Comparison of ENCODE assay signal across 19 cellular contexts in the genomic region with DNA sequence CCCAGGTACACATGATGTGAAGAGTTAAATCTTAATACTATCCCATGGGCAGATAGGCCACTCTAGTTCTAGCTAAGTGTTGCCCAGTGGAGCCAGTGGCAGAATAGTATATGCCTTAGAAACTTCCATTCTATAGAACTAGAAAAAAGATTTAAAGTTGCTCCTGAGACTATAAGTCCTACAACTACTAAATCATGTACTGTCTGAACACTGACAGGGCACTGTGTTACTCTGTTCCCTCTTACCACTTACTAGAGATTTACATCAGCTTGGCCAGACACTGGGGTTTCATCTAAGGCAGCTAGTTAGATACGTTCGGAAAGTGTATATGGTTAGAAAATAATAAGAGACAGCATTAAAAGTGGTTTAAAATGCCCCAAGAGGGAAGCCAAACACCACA.
"Had no signal": no experiment of that assay in that cellular context is flagged by ENCODE, and none has a peak within 500 bp of the region (broad histone marks: within the 10 kb centered on the region; RNA-seq: fewer than 3 reads in every experiment).

No MANE protein-coding gene starts in this region.

- H3K9me3 Mint-ChIP-seq: activated CD4-positive, alpha-beta memory T cell treated with anti-CD3 and anti-CD28 coated beads, Interleukin-2, amount 10 ng/mL, durations not matched to agents 7 days and 5 days; activated naive CD4-positive, alpha-beta T cell treated with anti-CD3 and anti-CD28 coated beads, Interleukin-2, amount 10 ng/mL, durations not matched to agents 7 days and 5 days; activated T-cell treated with anti-CD3 and anti-CD28 coated beads, Interleukin-2, amount 50 U/mL, for 24 hours; neural progenitor cell had no signal

- H3K4me1 Mint-ChIP-seq: activated CD4-positive, alpha-beta memory T cell treated with anti-CD3 and anti-CD28 coated beads, Interleukin-2, amount 10 ng/mL, durations not matched to agents 7 days and 5 days; activated naive CD4-positive, alpha-beta T cell treated with anti-CD3 and anti-CD28 coated beads, Interleukin-2, amount 10 ng/mL, durations not matched to agents 7 days and 5 days; immature natural killer cell; neural progenitor cell had no signal

- H3K4me1 ChIP-seq: lower lobe of right lung, neural progenitor cell, parathyroid adenoma had no signal

- H3K36me3 Mint-ChIP-seq: activated naive CD4-positive, alpha-beta T cell treated with anti-CD3 and anti-CD28 coated beads, Interleukin-2, amount 10 ng/mL, durations not matched to agents 7 days and 5 days; immature natural killer cell; neural progenitor cell had no signal

- H3K36me3 ChIP-seq: esophagus squamous epithelium, lower lobe of right lung, neural progenitor cell, thoracic aorta had no signal

- DNase-seq: activated CD4-positive, alpha-beta memory T cell treated with anti-CD3 and anti-CD28 coated beads, Interleukin-2, amount 10 ng/mL, durations not matched to agents 7 days and 5 days; activated CD4-positive, alpha-beta T cell treated with anti-CD3 and anti-CD28 coated beads for 4 hours; activated naive CD4-positive, alpha-beta T cell treated with anti-CD3 and anti-CD28 coated beads, Interleukin-2, amount 10 ng/mL, durations not matched to agents 7 days and 5 days; activated T-cell treated with anti-CD3 and anti-CD28 coated beads, Interleukin-2, amount 50 U/mL, for 24 hours; cortex of kidney; effector CD4-positive, alpha-beta T cell; esophagus squamous epithelium; foreskin keratinocyte; immature natural killer cell; lower lobe of right lung; midbrain; stimulated activated CD4-positive, alpha-beta T cell treated with anti-CD3 and anti-CD28 coated beads, Interleukin-4, amount 100 ng/mL, for 4 hours; stimulated activated CD8-positive, alpha-beta memory T cell treated with anti-CD3 and anti-CD28 coated beads, Interleukin-4, amount 100 ng/mL, for 48 hours; stimulated activated naive CD8-positive, alpha-beta T cell treated with anti-CD3 and anti-CD28 coated beads, Interleukin-15, Interleukin-2, amounts not matched to agents 100 U/mL and 50 U/mL, for 24 hours; T-helper 2 cell had no signal

- H3K4me3 ChIP-seq: esophagus squamous epithelium, lower lobe of right lung, neural progenitor cell, skin epidermis had no signal

- H3K27me3 ChIP-seq: foreskin keratinocyte, neural progenitor cell had no signal

- H3K9me3 ChIP-seq: esophagus squamous epithelium, lower lobe of right lung, thoracic aorta had no signal

- H3K27me3 Mint-ChIP-seq: activated T-cell treated with anti-CD3 and anti-CD28 coated beads, Interleukin-2, amount 50 U/mL, for 24 hours had no signal

- H3K9ac ChIP-seq: neural progenitor cell, parathyroid adenoma had no signal

- H3K27ac Mint-ChIP-seq: activated CD4-positive, alpha-beta memory T cell treated with anti-CD3 and anti-CD28 coated beads, Interleukin-2, amount 10 ng/mL, durations not matched to agents 7 days and 5 days; activated naive CD4-positive, alpha-beta T cell treated with anti-CD3 and anti-CD28 coated beads, Interleukin-2, amount 10 ng/mL, durations not matched to agents 7 days and 5 days; activated T-cell treated with anti-CD3 and anti-CD28 coated beads, Interleukin-2, amount 50 U/mL, for 24 hours; immature natural killer cell; neural progenitor cell had no signal

- H3K27ac ChIP-seq: foreskin keratinocyte, lower lobe of right lung, neural progenitor cell, parathyroid adenoma, thoracic aorta had no signal

- H3K4me3 Mint-ChIP-seq: activated CD4-positive, alpha-beta memory T cell treated with anti-CD3 and anti-CD28 coated beads, Interleukin-2, amount 10 ng/mL, durations not matched to agents 7 days and 5 days; activated naive CD4-positive, alpha-beta T cell treated with anti-CD3 and anti-CD28 coated beads, Interleukin-2, amount 10 ng/mL, durations not matched to agents 7 days and 5 days; activated T-cell treated with anti-CD3 and anti-CD28 coated beads, Interleukin-2, amount 50 U/mL, for 24 hours; immature natural killer cell; neural progenitor cell had no signal
